In genomic region chr17:62774338-62774737, GRCh38 we compare ENCODE assay signal across 18 cellular contexts. TPM values are rescaled to one million over a fixed set of nuclear protein-coding genes. Genes with fewer than 3 reads are reported as not detected.
DNase-seq lines count a peak whose midpoint lies in the region; ATAC-seq, FAIRE-seq and TF ChIP-seq lines count a peak whose summit lies in the region.
"Had no signal": no experiment of that assay in that cellular context is flagged by ENCODE, and none has a peak within 500 bp of the region (broad histone marks: within the 10 kb centered on the region; RNA-seq: fewer than 3 reads in every experiment).

No MANE protein-coding gene starts in this region.

- no peak overlapping the region for H3K4me2 ChIP-seq in H9 (ENCODE audit: insufficient read depth, insufficient read length, low read length)
- H3K4me2 ChIP-seq: BLaER1 had no signal

- no peaks in the 10 kb centered on the region for H4K20me1 ChIP-seq in H9 (ENCODE audit: control insufficient read depth, insufficient read depth, insufficient read length)
- H4K20me1 ChIP-seq: BLaER1 had no signal

- H3K4me1 Mint-ChIP-seq in H9: peaks cover 13 to 14% of the 10 kb centered on the region in 2 experiments
- H3K4me1 Mint-ChIP-seq: CD14-positive monocyte; CD4-positive, alpha-beta memory T cell; IgD-negative memory B cell had no signal

- H3K56ac ChIP-seq in H9 (ENCODE audit: insufficient read length, low read depth, low read length): no peak overlapping the region

- H2BK120ac ChIP-seq in H9 (ENCODE audit: low read depth, low read length, poor library complexity, severe bottlenecking): no peak overlapping the region

- H4K8ac ChIP-seq in H9 (replicated peaks; ENCODE audit: insufficient read length, low read depth, low read length): no peak overlapping the region

- H3K27ac ChIP-seq in H9 (ENCODE audit: insufficient read length, low read depth, low read length): no peak overlapping the region
- H3K27ac ChIP-seq in RWPE1: peak overlapping the region; percentile 8; the same call in 1 of the 2 replicates
- no peak overlapping the region for H3K27ac ChIP-seq in pancreas
- H3K27ac ChIP-seq: BLaER1 had no signal

- no CpG with 5 or more reads among the region's 5 CpGs for WGBS in H9 (ENCODE audit: extremely low coverage, insufficient read length, low lambda C conversion rate)
- WGBS in pancreas, 2 donors: 63 to 71% methylated on average over 5 of the region's 5 CpGs

- H3K4me3 ChIP-seq in pancreas: no peak overlapping the region
- H3K4me3 ChIP-seq: BLaER1, HAP-1 had no signal

- no peak overlapping the region for H3K9ac ChIP-seq in H9 (ENCODE audit: extremely low read depth, insufficient read length, low read length)
- H3K9ac ChIP-seq: BLaER1 had no signal

- intact Hi-C loops in sciatic nerve (cut with DNase I): no loop called here
- intact Hi-C loops in pancreas (cut with DNase I): no loop called here

- no peak overlapping the region for H2BK12ac ChIP-seq in H9 (ENCODE audit: insufficient read length, low read depth, low read length)

- H3K9me3 Mint-ChIP-seq in H9: peaks cover 12% of the 10 kb centered on the region in 2 experiments

- CTCF ChIA-PET in RWPE1 (lab: Yijun Ruan, JAX): no interaction called here

- no peak overlapping the region for H2BK5ac ChIP-seq in H9 (ENCODE audit: insufficient read length, low read length)

- no peak overlapping the region for H3T11ph ChIP-seq in H9 (ENCODE audit: low read length)

- H2AK5ac ChIP-seq in H9 (ENCODE audit: insufficient read length, low read length): no peak overlapping the region

- POLR2A ChIA-PET in RWPE1 (lab: Yijun Ruan, JAX; ENCODE audit: low non-redundant PET): no interaction called here

- peaks cover 2% of the 10 kb centered on the region; the same call in 1 of the 2 replicates for H3K27me3 Mint-ChIP-seq in H9 (ENCODE audit: low read depth)

- H3K9me3 ChIP-seq in H9 (ENCODE audit: control insufficient read depth, low read depth, low read length) (no peaks in the 10 kb centered on the region), pancreas (no peaks in the 10 kb centered on the region)

- no peaks in the 10 kb centered on the region for H3K79me1 ChIP-seq in H9 (ENCODE audit: insufficient read depth, low read depth, low read length, poor library complexity, severe bottlenecking)

- no peak overlapping the region for H3K4ac ChIP-seq in H9 (ENCODE audit: low read depth, low read length)

- no peaks in the 10 kb centered on the region for H3K23me2 ChIP-seq in H9 (ENCODE audit: insufficient read length, low read depth, low read length, poor library complexity, severe bottlenecking)

- H3K79me2 ChIP-seq in H9 (ENCODE audit: insufficient read depth, low read length): no peaks in the 10 kb centered on the region

- no peaks in the 10 kb centered on the region for H3K36me3 ChIP-seq in pancreas
- H3K36me3 ChIP-seq: BLaER1, HAP-1 had no signal

- peak; percentile 28 for DNase-seq in H9
- no peak for DNase-seq in RWPE1 (ENCODE audit: low spot score)
- DNase-seq in islet precursor cell: peak; percentile 45
- DNase-seq in sciatic nerve (ENCODE audit: low spot score): peak; percentile 33
- DNase-seq in mesenteric fat pad (ENCODE audit: low spot score): no peak
- DNase-seq in superior temporal gyrus (ENCODE audit: extremely low spot score): no peak
- DNase-seq in pancreas: no peak
- DNase-seq: 8988T; Calu3; CD4-positive, alpha-beta memory T cell; DMS79 treated with DMSO at 0.1 percent for 48 hours; GF-D8; GOT3 had no signal

- H2BK15ac ChIP-seq in H9 (ENCODE audit: low read depth, low read length): no peak overlapping the region

- ATAC-seq in sciatic nerve: no peak
- ATAC-seq in pancreas: no peak

- H3K23ac ChIP-seq in H9 (ENCODE audit: insufficient read length, low read depth, low read length): no peak overlapping the region

- H3K27me3 ChIP-seq in H9 (ENCODE audit: insufficient read depth, low read length): no peaks in the 10 kb centered on the region
- no peaks in the 10 kb centered on the region for H3K27me3 ChIP-seq in pancreas
- H3K27me3 ChIP-seq: BLaER1 had no signal

- H3K27ac Mint-ChIP-seq in H9: no peak overlapping the region; a peak in 1 of 7 replicates
- H3K27ac Mint-ChIP-seq: CD14-positive monocyte had no signal

- H2AFZ ChIP-seq in H9 (ENCODE audit: low read length): no peak overlapping the region

- no peak for FAIRE-seq in pancreas (lab: Jason Lieb, UNC)

- H3K36me3 Mint-ChIP-seq in H9 (ENCODE audit: insufficient read depth in 1 of 3, low read depth in 3 of 3): peaks cover 6 to 10% (median 8%) of the 10 kb centered on the region in 3 experiments; a peak in 6 of 7 replicates
- H3K36me3 Mint-ChIP-seq: CD14-positive monocyte; CD4-positive, alpha-beta memory T cell; IgD-negative memory B cell had no signal

- H3K4me1 ChIP-seq in H9 (ENCODE audit: insufficient read depth, low read length) (no peaks in the 10 kb centered on the region), pancreas (no peaks in the 10 kb centered on the region)
- H3K4me1 ChIP-seq: BLaER1 had no signal

- no peak overlapping the region for H2BK20ac ChIP-seq in H9 (ENCODE audit: low read depth, low read length, poor library complexity, severe bottlenecking)

- H3K4me3 Mint-ChIP-seq in H9: peak overlapping the region in 1 of 2 experiments; percentile 35; a peak in 1 of 5 replicates
- H3K4me3 Mint-ChIP-seq: CD4-positive, alpha-beta memory T cell; IgD-negative memory B cell had no signal

- no peak overlapping the region for H3K18ac ChIP-seq in H9 (ENCODE audit: insufficient read length, low read depth, low read length)

- no peak overlapping the region for H3K14ac ChIP-seq in H9 (ENCODE audit: insufficient read depth, low read length)

- H4K91ac ChIP-seq in H9 (ENCODE audit: insufficient read length, low read depth, low read length): no peak overlapping the region

- TF ChIP-seq CTCF in H9 (conservative IDR thresholded peaks at IDR 0.05): no peak
- no peak for TF ChIP-seq CTCF in RWPE1 (conservative IDR thresholded peaks at IDR 0.05; ENCODE audit: low read depth)
- no peak for TF ChIP-seq CTCF in pancreas (IDR thresholded peaks at IDR 0.05)

- H4K5ac ChIP-seq in H9 (ENCODE audit: insufficient read length, low read depth, low read length): no peak overlapping the region

RNA-seq across cellular contexts. Expression of gene MARCHF10, which starts 33.8 kb away (rescaled TPM):
- total RNA-seq in H9 (2021) (0.39 TPM in 1 of 2 replicates, not detected in the other), sciatic nerve (2.1 TPM), mesenteric fat pad (0.16 TPM), pancreas (under 1 TPM in 3 of 6 donors, not detected in 3; 0.20 to 0.41 (median 0.23) TPM)
- under 1 TPM; 0.42 to 0.77 TPM for polyA plus RNA-seq in pancreas
- total RNA-seq: A673, Calu3 had no signal
- polyA plus RNA-seq: CD14-positive monocyte had no signal

Comparison
In these comparisons a context has a peak if more than half of its experiments do, and no peak if none do; other contexts are left out.
1. DNase-seq: peak in H9 (single experiment), islet precursor cell (single experiment) and sciatic nerve (single experiment); none in RWPE1 (single experiment), mesenteric fat pad (single experiment), superior temporal gyrus (single experiment) and pancreas (0 of 6).